ENCODE assay signal across 15 cellular contexts in genomic region chr7:111049971-111050680, GRCh38. TPM values are rescaled to one million over a fixed set of nuclear protein-coding genes. Genes with fewer than 3 reads are reported as not detected.
DNase-seq lines count a peak whose midpoint lies in the region; ATAC-seq and TF ChIP-seq lines count a peak whose summit lies in the region.
"Had no signal": no experiment of that assay in that cellular context is flagged by ENCODE, and none has a peak within 500 bp of the region (broad histone marks: within the 10 kb centered on the region; RNA-seq: fewer than 3 reads in every experiment).

No MANE protein-coding gene starts in this region.

- CTCF ChIA-PET in SK-N-SH (lab: Yijun Ruan, JAX): no interaction called here

- H3K9ac ChIP-seq in SK-N-SH: no peak overlapping the region

- H3K79me2 ChIP-seq in osteoblast (ENCODE audit: insufficient read depth, low read length) (no peaks in the 10 kb centered on the region), SK-N-SH (ENCODE audit: insufficient read depth) (no peaks in the 10 kb centered on the region)

- H3K4me2 ChIP-seq in osteoblast (ENCODE audit: insufficient read depth, low read length): no peak overlapping the region
- no peak overlapping the region for H3K4me2 ChIP-seq in SK-N-SH
- H3K4me2 ChIP-seq: A549 had no signal

- H3K4me1 ChIP-seq in HAP-1: peaks cover 36% of the 10 kb centered on the region
- peaks cover 15% of the 10 kb centered on the region for H3K4me1 ChIP-seq in SJSA1 (replicated peaks)
- H3K4me1 ChIP-seq in mesodermal cell (ENCODE audit: control insufficient read depth, insufficient read depth, low read length, poor library complexity, severe bottlenecking): no peaks in the 10 kb centered on the region
- H3K4me1 ChIP-seq in osteoblast (ENCODE audit: insufficient read depth, low read length): no peaks in the 10 kb centered on the region
- H3K4me1 ChIP-seq in SK-N-SH (ENCODE audit: control insufficient read depth in 1 of 2, insufficient read depth in 2 of 2, low read depth in 1 of 2, low read length in 1 of 2): peaks cover 0 to 8% of the 10 kb centered on the region in 2 experiments; a peak in 2 of 4 replicates
- H3K4me1 ChIP-seq: A549, Caco-2 had no signal

- POLR2A ChIA-PET in SK-N-SH (lab: Yijun Ruan, JAX): no interaction called here

- no peak for TF ChIP-seq RAD21 in SK-N-SH (IDR thresholded peaks at IDR 0.05; ENCODE audit: low read length)

- TF ChIP-seq CTCF in osteoblast (IDR thresholded peaks at IDR 0.05; ENCODE audit: extremely low read depth, low read depth, low read length) (no peak), SK-N-SH (IDR thresholded peaks at IDR 0.05) (no peak)

- H3K27ac ChIP-seq in SJSA1 (peak overlapping the region; percentile 61), mesodermal cell (ENCODE audit: low read depth, low read length, severe bottlenecking) (peak overlapping the region; percentile 37), osteoblast (ENCODE audit: low read depth, low read length) (no peak overlapping the region), SK-N-SH (ENCODE audit: low read depth in 2 of 2, low read length in 1 of 2) (no peak overlapping the region)
- H3K27ac ChIP-seq: A549, HL-60 had no signal

- H4K20me1 ChIP-seq in osteoblast (ENCODE audit: insufficient read depth, low read length) (no peaks in the 10 kb centered on the region), SK-N-SH (ENCODE audit: insufficient read depth) (no peaks in the 10 kb centered on the region)

- H3K27me3 ChIP-seq in HAP-1 (ENCODE audit: low read depth) (no peaks in the 10 kb centered on the region), SJSA1 (replicated peaks) (no peaks in the 10 kb centered on the region), osteoblast (ENCODE audit: insufficient read depth, low read length) (no peaks in the 10 kb centered on the region), SK-N-SH (ENCODE audit: insufficient read depth) (no peaks in the 10 kb centered on the region)

- no peaks in the 10 kb centered on the region for H3K9me3 ChIP-seq in HAP-1
- no peaks in the 10 kb centered on the region for H3K9me3 ChIP-seq in SJSA1 (replicated peaks)
- no peaks in the 10 kb centered on the region for H3K9me3 ChIP-seq in mesodermal cell (ENCODE audit: control insufficient read depth, low read length)
- no peaks in the 10 kb centered on the region for H3K9me3 ChIP-seq in osteoblast (ENCODE audit: low read depth, low read length)
- H3K9me3 ChIP-seq in SK-N-SH: no peaks in the 10 kb centered on the region
- H3K9me3 ChIP-seq: A549, Caco-2 had no signal

- TF ChIP-seq EP300 in SK-N-SH (IDR thresholded peaks at IDR 0.05; ENCODE audit: borderline replicate concordance in 1 of 2, low read depth in 1 of 2, low read length in 1 of 2): no peak

- in situ Hi-C loops in HAP-1 (cut with MboI; ENCODE audit: low sequenced_read_pairs): no loop called here

- H2AFZ ChIP-seq in osteoblast (ENCODE audit: low read length): no peak overlapping the region
- no peak overlapping the region for H2AFZ ChIP-seq in SK-N-SH (ENCODE audit: low read depth)

- no peak overlapping the region for H3K4me3 ChIP-seq in HAP-1
- H3K4me3 ChIP-seq in SJSA1: no peak overlapping the region
- H3K4me3 ChIP-seq in mesodermal cell (ENCODE audit: extremely low read depth, insufficient read depth, low read length, poor library complexity, severe bottlenecking): no peak overlapping the region
- no peak overlapping the region for H3K4me3 ChIP-seq in osteoblast (ENCODE audit: insufficient read depth, low read length)
- H3K4me3 ChIP-seq in SK-N-SH (ENCODE audit: low read depth in 2 of 2, low read length in 1 of 2): no peak overlapping the region
- H3K4me3 ChIP-seq: A549 had no signal

- no peak for ATAC-seq in HG03135 (IDR thresholded peaks at IDR 0.05; ENCODE audit: unreplicated experiment)
- ATAC-seq: A549 had no signal

- WGBS in mesodermal cell (ENCODE audit: insufficient coverage in 2 of 2), 2 experiments: 72% methylated on average over 2 of the region's 7 CpGs; no CpG with 5 or more reads in 1 of the 2 experiments
- WGBS in SK-N-SH (ENCODE audit: low lambda C conversion rate): 76% methylated on average over 7 of the region's 7 CpGs

- H3K9me2 ChIP-seq in SK-N-SH: no peaks in the 10 kb centered on the region

- DNase-seq in HAP-1 (ENCODE audit: low spot score in 2 of 2) (peak; percentile 24 to 99), SJSA1 (ENCODE audit: low read depth in 1 of 2, low spot score in 2 of 2) (no peak), osteoblast (ENCODE audit: insufficient read length, low spot score, missing footprints) (peak; percentile 22), SK-N-SH (no peak), inferior parietal cortex (ENCODE audit: extremely low spot score) (no peak), activated gamma-delta T cell treated with Interleukin-2 at 50 U/mL for 16 hours (no peak)
- DNase-seq: Caco-2; CD8-positive, alpha-beta memory T cell; DND-41; GF-D8; KG1 had no signal

- H3K36me3 ChIP-seq in HAP-1 (replicated peaks): no peaks in the 10 kb centered on the region
- H3K36me3 ChIP-seq in SJSA1: no peaks in the 10 kb centered on the region
- no peaks in the 10 kb centered on the region for H3K36me3 ChIP-seq in mesodermal cell (ENCODE audit: control insufficient read depth, insufficient read depth, low read length)
- no peaks in the 10 kb centered on the region for H3K36me3 ChIP-seq in osteoblast (ENCODE audit: insufficient read depth, low read length)
- H3K36me3 ChIP-seq in SK-N-SH (replicated peaks in 1 of 2; ENCODE audit: control insufficient read depth in 1 of 2, insufficient read depth in 2 of 2, low read length in 1 of 2): no peaks in the 10 kb centered on the region

- H3F3A ChIP-seq in SK-N-SH (replicated peaks; ENCODE audit: insufficient read depth): no peaks in the 10 kb centered on the region

TF ChIP-seq in SK-N-SH, 30 proteins besides CTCF, POLR2A, EP300 and RAD21:
- no peak for TF ChIP-seq FOSL2 (IDR thresholded peaks at IDR 0.05; ENCODE audit: borderline replicate concordance, low read depth)
- TF ChIP-seq FOXM1 (IDR thresholded peaks at IDR 0.05; ENCODE audit: low read depth): no peak
- no peak for TF ChIP-seq NRF1 (IDR thresholded peaks at IDR 0.05; ENCODE audit: low read depth, low read length)
- no peak for TF ChIP-seq FOXJ3 (CRISPR knock-in tag; IDR thresholded peaks at IDR 0.05)
- TF ChIP-seq EZH2phosphoT487 (IDR thresholded peaks at IDR 0.05; ENCODE audit: borderline replicate concordance, low read depth): no peak
- no peak for TF ChIP-seq RFX5 (IDR thresholded peaks at IDR 0.05; ENCODE audit: low read length)
- TF ChIP-seq, protein P1, sequence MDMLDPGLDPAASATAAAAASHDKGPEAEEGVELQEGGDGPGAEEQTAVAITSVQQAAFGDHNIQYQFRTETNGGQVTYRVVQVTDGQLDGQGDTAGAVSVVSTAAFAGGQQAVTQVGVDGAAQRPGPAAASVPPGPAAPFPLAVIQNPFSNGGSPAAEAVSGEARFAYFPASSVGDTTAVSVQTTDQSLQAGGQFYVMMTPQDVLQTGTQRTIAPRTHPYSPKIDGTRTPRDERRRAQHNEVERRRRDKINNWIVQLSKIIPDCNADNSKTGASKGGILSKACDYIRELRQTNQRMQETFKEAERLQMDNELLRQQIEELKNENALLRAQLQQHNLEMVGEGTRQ (IDR thresholded peaks at IDR 0.05; ENCODE audit: borderline replicate concordance, low read depth, low read length): no peak
- no peak for TF ChIP-seq IRF3 (IDR thresholded peaks at IDR 0.05; ENCODE audit: low read depth, low read length)
- no peak for TF ChIP-seq TCF12 (IDR thresholded peaks at IDR 0.05)
- TF ChIP-seq, protein P2, sequence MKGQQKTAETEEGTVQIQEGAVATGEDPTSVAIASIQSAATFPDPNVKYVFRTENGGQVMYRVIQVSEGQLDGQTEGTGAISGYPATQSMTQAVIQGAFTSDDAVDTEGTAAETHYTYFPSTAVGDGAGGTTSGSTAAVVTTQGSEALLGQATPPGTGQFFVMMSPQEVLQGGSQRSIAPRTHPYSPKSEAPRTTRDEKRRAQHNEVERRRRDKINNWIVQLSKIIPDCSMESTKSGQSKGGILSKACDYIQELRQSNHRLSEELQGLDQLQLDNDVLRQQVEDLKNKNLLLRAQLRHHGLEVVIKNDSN (IDR thresholded peaks at IDR 0.05; ENCODE audit: borderline replicate concordance, low read depth): no peak
- TF ChIP-seq CHD2 (IDR thresholded peaks at IDR 0.05; ENCODE audit: low read length, partially characterized antibody): no peak
- TF ChIP-seq MEF2A (IDR thresholded peaks at IDR 0.05; ENCODE audit: borderline replicate concordance, low read depth): no peak

RNA-seq across cellular contexts. Expression of gene LRRN3, which starts 40.8 kb away (rescaled TPM):
- total RNA-seq in SJSA1 (2014; rRNA removed; shearing (Covaris generic)): 0.22 TPM in 1 of 2 replicates, not detected in the other
- 19.8 TPM for polyA plus RNA-seq in mesodermal cell (2013, experiment 1 of 2)
- 14.9 TPM for polyA plus RNA-seq in mesodermal cell (2013, experiment 2 of 2)
- total RNA-seq in osteoblast: 2.2 and 2.4 TPM in 2 replicates
- 2.1 and 4.1 TPM in 2 replicates for polyA plus RNA-seq in SK-N-SH (2012; rRNA removed)
- 5.1 and 6.0 TPM in 2 replicates for polyA plus RNA-seq in SK-N-SH (2012; cell fraction: cytosol; rRNA removed)
- 1.3 and 2.1 TPM in 2 replicates for polyA plus RNA-seq in SK-N-SH (2012; cell fraction: nucleus; rRNA removed)

Comparison
In these comparisons a context has a peak if more than half of its experiments do, and no peak if none do; other contexts are left out.
1. DNase-seq: peak in HAP-1 (2 of 2) and osteoblast (single experiment); none in SJSA1 (0 of 2), SK-N-SH (single experiment), inferior parietal cortex (single experiment) and activated gamma-delta T cell treated with Interleukin-2 at 50 U/mL for 16 hours (single experiment).
2. H3K27ac ChIP-seq: peak in SJSA1 (single experiment) and mesodermal cell (single experiment); none in osteoblast (single experiment) and SK-N-SH (0 of 2).